ENCODE assay signal across 25 cellular contexts in the genomic region with DNA sequence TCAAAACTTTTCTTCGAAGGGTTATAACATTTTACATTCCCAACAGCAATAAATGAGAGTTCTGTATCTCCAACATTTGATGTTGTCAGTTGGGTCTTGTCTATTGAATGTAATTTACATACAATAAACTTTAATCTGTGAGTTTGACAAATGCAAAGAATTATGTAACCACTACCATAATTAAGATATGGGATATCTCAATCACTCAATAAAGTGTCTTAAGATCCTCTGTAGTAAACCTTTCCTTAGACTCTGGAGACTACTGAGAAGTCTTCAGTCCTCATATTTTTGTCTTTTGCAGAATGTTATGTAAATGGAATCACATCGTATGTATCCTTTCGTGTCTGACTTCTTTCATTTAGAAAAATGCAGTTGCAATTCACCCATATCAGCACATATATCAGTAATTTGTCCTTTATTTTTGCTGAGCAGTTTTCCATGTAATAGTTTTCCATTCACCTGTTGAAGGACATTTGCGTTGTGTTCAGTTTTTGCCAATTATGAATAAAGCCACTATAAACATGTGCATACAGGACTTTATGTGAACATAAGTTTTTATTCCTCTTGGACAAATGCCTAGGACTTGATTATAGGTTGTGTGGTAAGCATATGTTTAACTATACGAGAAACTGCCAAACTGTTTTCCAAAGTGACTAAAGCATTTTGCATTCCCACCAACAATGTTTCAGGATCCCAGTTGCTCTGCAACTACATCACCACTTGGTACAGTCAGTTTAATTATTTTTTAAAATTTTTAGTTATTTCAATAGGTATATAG.
"Had no signal": no experiment of that assay in that cellular context is flagged by ENCODE, and none has a peak within 500 bp of the region (broad histone marks: within the 10 kb centered on the region; RNA-seq: fewer than 3 reads in every experiment).

No MANE protein-coding gene starts in this region.

- FAIRE-seq: endometrium had no signal

- DNase-seq: activated CD4-positive, alpha-beta T cell treated with anti-CD3 and anti-CD28 coated beads for 48 hours; activated CD4-positive, alpha-beta T cell treated with anti-CD3 and anti-CD28 coated beads, Interleukin-2, amount 50 U/mL, for 48 hours; activated CD8-positive, alpha-beta memory T cell treated with anti-CD3 and anti-CD28 coated beads for 24 hours; activated effector memory CD4-positive, alpha-beta T cell treated with Interleukin-2 at 50 U/mL for 16 hours; activated naive CD4-positive, alpha-beta T cell treated with Interleukin-2 at 50 U/mL for 16 hours; anterior cingulate cortex; body of pancreas; colonic mucosa; effector CD8-positive, alpha-beta T cell; esophagus squamous epithelium; foreskin melanocyte; heart right ventricle; kidney glomerular epithelial cell; left lung; mesendoderm; posterior cingulate gyrus; right cardiac atrium; stimulated activated CD4-positive, alpha-beta T cell treated with anti-CD3 and anti-CD28 coated beads, Interleukin-15, amount 100 ng/mL, for 24 hours; stimulated activated naive CD8-positive, alpha-beta T cell treated with anti-CD3 and anti-CD28 coated beads, Interleukin-15, Interleukin-2, amounts not matched to agents 100 U/mL and 50 U/mL, for 24 hours; testis; transverse colon; WERI-Rb-1 had no signal

- ATAC-seq: activated CD4-positive, CD25-positive, alpha-beta regulatory T cell treated with anti-CD3 and anti-CD28 coated beads, Interleukin-2, amount 50 U/mL, for 24 hours; body of pancreas; heart right ventricle; left lung; natural killer cell treated with Interleukin-12 subunit alpha and Interleukin-12 subunit beta and Interleukin-15 and Interleukin-18, amount 100 ng/mL, for 72 hours; right cardiac atrium; stimulated activated naive CD8-positive, alpha-beta T cell treated with anti-CD3 and anti-CD28 coated beads, Interleukin-15, Interleukin-2, amounts not matched to agents 100 U/mL and 50 U/mL, for 24 hours had no signal
